In the genomic region with DNA sequence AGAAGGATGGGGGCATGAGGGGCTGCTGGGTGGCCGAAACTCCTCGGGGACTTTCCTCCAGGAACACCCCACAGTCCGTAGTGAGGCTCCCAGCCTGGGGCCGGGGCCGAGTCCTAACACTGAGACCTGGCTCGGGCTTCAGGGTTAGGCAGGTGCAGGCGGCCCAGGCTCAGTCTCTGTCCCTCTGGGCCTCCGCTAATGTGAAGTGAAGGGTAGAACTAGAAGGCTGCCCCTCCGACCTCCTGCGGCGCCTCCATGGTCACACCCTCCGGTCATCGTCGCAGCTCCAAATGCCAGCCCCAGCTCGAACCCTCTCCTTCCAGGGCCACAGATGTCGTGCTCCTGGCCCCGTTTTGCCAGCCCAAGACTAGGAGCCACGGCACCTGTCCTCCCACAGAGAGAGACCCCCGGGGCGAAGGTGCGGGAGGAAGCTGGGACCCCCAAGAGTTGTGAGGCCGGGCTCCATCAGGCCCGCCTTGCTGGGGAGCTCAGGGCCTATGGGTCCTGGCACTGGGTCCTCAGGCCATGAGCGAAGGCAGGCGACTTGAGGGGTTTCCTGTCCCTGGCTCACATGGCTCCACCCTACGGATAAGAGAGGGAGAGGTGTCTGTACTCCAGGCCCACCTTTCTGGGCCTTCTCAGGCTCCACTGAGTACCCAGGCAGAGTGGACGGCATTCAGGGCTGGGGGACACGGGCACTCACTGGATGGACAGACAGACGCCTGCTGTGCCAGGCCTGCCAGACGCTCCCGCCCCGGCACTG, we compare ENCODE assay signal across 2 cellular contexts.
TF ChIP-seq lines count a peak whose summit lies in the region.

No MANE protein-coding gene starts in this region.

TF ChIP-seq in GM23338, 12 proteins besides CTCF, POLR2A, EP300 and RAD21:
- TF ChIP-seq NANOG (IDR thresholded peaks at IDR 0.05; ENCODE audit: borderline replicate concordance) (no peak), JUNB (IDR thresholded peaks at IDR 0.05; ENCODE audit: unreplicated experiment) (no peak), ETS1 (IDR thresholded peaks at IDR 0.05) (no peak), POLR2AphosphoS5 (IDR thresholded peaks at IDR 0.05; ENCODE audit: low read depth) (no peak)
TF ChIP-seq in GM23338: peak in this region for 0.

TF ChIP-seq in H1, 55 proteins besides CTCF, POLR2A, EP300 and RAD21:
- TF ChIP-seq CBX8 (IDR thresholded peaks at IDR 0.05; ENCODE audit: borderline replicate concordance, low read depth, low read length): no peak
- TF ChIP-seq BRCA1 (IDR thresholded peaks at IDR 0.05; ENCODE audit: low read depth, low read length): no peak
- TF ChIP-seq, protein P1, sequence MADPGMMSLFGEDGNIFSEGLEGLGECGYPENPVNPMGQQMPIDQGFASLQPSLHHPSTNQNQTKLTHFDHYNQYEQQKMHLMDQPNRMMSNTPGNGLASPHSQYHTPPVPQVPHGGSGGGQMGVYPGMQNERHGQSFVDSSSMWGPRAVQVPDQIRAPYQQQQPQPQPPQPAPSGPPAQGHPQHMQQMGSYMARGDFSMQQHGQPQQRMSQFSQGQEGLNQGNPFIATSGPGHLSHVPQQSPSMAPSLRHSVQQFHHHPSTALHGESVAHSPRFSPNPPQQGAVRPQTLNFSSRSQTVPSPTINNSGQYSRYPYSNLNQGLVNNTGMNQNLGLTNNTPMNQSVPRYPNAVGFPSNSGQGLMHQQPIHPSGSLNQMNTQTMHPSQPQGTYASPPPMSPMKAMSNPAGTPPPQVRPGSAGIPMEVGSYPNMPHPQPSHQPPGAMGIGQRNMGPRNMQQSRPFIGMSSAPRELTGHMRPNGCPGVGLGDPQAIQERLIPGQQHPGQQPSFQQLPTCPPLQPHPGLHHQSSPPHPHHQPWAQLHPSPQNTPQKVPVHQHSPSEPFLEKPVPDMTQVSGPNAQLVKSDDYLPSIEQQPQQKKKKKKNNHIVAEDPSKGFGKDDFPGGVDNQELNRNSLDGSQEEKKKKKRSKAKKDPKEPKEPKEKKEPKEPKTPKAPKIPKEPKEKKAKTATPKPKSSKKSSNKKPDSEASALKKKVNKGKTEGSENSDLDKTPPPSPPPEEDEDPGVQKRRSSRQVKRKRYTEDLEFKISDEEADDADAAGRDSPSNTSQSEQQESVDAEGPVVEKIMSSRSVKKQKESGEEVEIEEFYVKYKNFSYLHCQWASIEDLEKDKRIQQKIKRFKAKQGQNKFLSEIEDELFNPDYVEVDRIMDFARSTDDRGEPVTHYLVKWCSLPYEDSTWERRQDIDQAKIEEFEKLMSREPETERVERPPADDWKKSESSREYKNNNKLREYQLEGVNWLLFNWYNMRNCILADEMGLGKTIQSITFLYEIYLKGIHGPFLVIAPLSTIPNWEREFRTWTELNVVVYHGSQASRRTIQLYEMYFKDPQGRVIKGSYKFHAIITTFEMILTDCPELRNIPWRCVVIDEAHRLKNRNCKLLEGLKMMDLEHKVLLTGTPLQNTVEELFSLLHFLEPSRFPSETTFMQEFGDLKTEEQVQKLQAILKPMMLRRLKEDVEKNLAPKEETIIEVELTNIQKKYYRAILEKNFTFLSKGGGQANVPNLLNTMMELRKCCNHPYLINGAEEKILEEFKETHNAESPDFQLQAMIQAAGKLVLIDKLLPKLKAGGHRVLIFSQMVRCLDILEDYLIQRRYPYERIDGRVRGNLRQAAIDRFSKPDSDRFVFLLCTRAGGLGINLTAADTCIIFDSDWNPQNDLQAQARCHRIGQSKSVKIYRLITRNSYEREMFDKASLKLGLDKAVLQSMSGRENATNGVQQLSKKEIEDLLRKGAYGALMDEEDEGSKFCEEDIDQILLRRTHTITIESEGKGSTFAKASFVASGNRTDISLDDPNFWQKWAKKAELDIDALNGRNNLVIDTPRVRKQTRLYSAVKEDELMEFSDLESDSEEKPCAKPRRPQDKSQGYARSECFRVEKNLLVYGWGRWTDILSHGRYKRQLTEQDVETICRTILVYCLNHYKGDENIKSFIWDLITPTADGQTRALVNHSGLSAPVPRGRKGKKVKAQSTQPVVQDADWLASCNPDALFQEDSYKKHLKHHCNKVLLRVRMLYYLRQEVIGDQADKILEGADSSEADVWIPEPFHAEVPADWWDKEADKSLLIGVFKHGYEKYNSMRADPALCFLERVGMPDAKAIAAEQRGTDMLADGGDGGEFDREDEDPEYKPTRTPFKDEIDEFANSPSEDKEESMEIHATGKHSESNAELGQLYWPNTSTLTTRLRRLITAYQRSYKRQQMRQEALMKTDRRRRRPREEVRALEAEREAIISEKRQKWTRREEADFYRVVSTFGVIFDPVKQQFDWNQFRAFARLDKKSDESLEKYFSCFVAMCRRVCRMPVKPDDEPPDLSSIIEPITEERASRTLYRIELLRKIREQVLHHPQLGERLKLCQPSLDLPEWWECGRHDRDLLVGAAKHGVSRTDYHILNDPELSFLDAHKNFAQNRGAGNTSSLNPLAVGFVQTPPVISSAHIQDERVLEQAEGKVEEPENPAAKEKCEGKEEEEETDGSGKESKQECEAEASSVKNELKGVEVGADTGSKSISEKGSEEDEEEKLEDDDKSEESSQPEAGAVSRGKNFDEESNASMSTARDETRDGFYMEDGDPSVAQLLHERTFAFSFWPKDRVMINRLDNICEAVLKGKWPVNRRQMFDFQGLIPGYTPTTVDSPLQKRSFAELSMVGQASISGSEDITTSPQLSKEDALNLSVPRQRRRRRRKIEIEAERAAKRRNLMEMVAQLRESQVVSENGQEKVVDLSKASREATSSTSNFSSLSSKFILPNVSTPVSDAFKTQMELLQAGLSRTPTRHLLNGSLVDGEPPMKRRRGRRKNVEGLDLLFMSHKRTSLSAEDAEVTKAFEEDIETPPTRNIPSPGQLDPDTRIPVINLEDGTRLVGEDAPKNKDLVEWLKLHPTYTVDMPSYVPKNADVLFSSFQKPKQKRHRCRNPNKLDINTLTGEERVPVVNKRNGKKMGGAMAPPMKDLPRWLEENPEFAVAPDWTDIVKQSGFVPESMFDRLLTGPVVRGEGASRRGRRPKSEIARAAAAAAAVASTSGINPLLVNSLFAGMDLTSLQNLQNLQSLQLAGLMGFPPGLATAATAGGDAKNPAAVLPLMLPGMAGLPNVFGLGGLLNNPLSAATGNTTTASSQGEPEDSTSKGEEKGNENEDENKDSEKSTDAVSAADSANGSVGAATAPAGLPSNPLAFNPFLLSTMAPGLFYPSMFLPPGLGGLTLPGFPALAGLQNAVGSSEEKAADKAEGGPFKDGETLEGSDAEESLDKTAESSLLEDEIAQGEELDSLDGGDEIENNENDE (IDR thresholded peaks at IDR 0.05; ENCODE audit: insufficient replicate concordance, low read length): no peak
- no peak for TF ChIP-seq MAX (IDR thresholded peaks at IDR 0.05)
- no peak for TF ChIP-seq KDM4A (IDR thresholded peaks at IDR 0.05; ENCODE audit: low read depth, low read length, severe bottlenecking)
- TF ChIP-seq MAFK (IDR thresholded peaks at IDR 0.05; ENCODE audit: low read depth, low read length): no peak
- TF ChIP-seq SIN3A (conservative IDR thresholded peaks at IDR 0.05 in 1 of 2, IDR thresholded peaks at IDR 0.05 in 1 of 2; ENCODE audit: low read depth in 1 of 2, low read length in 2 of 2): no peak
- TF ChIP-seq, protein P2, sequence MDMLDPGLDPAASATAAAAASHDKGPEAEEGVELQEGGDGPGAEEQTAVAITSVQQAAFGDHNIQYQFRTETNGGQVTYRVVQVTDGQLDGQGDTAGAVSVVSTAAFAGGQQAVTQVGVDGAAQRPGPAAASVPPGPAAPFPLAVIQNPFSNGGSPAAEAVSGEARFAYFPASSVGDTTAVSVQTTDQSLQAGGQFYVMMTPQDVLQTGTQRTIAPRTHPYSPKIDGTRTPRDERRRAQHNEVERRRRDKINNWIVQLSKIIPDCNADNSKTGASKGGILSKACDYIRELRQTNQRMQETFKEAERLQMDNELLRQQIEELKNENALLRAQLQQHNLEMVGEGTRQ (IDR thresholded peaks at IDR 0.05; ENCODE audit: low read length): no peak
- TF ChIP-seq POLR2AphosphoS5 (IDR thresholded peaks at IDR 0.05; ENCODE audit: low read depth, low read length): no peak
- TF ChIP-seq TEAD4 (IDR thresholded peaks at IDR 0.05; ENCODE audit: low read depth, low read length): no peak
- TF ChIP-seq TAF1 (IDR thresholded peaks at IDR 0.05; ENCODE audit: low read depth, low read length): no peak
- TF ChIP-seq BCL11A (IDR thresholded peaks at IDR 0.05; ENCODE audit: low read depth in 2 of 2, low read length in 2 of 2): no peak
